Comparison of ENCODE assay signal across 9 cellular contexts in the genomic region with DNA sequence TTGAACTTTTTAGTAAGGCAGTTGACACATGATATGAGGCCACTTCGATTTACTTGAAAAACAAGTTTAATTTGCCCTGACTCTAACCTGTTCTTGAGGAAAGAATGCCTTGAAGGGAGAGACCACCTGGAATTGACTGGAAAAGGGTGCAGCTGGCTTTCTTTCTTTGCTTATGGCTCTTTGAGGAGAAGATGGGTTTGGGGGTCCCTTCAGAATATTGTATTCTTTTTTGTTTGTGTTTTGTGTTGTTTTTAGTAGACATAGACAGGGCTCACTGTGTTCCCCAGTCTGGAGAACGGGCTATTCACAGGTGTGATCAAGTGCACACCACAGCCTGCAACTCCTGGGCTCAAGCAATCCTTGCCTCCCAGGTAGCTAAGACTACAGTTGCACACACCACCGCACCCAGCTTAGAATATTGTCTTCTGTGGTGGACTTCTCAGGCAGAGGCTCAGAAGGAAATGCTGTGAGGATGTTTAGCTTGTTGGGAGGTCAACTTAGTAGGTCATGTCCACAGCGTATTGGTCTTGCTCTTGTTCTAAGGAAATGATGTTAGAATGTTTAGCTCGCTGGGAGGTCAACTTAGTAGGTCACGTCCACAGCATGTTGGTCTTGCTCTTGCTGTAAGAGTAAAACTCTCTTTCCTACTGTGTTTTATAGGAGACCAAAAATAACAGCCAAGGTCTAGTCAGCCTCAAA. TPM values are rescaled to one million over a fixed set of nuclear protein-coding genes. Genes with fewer than 3 reads are reported as not detected.
A peak's percentile ranks its signal among the peaks of the same experiment; 100 is the strongest.
DNase-seq lines count a peak whose midpoint lies in the region; ATAC-seq and TF ChIP-seq lines count a peak whose summit lies in the region.
"Had no signal": no experiment of that assay in that cellular context is flagged by ENCODE, and none has a peak within 500 bp of the region (broad histone marks: within the 10 kb centered on the region; RNA-seq: fewer than 3 reads in every experiment).

No MANE protein-coding gene starts in this region.

- H3K4me1 ChIP-seq in right lobe of liver (peaks cover 0 to 22% (median 6%) of the 10 kb centered on the region in 4 donors), thoracic aorta (ENCODE audit: control insufficient read depth in 1 of 2, low read depth in 2 of 2) (peaks cover 7 to 18% of the 10 kb centered on the region in 2 donors)

- 21% methylated on average over 6 of the region's 6 CpGs for WGBS in right lobe of liver (ENCODE audit: insufficient coverage, low coverage, low lambda C conversion rate, missing lambda C conversion rate)
- 81% methylated on average over 6 of the region's 6 CpGs for WGBS in lower leg skin, 2 donors

- TF ChIP-seq CTCF in right lobe of liver (IDR thresholded peaks at IDR 0.05): no peak
- TF ChIP-seq CTCF in thoracic aorta (IDR thresholded peaks at IDR 0.05): no peak
- no peak for TF ChIP-seq CTCF in lower leg skin (IDR thresholded peaks at IDR 0.05)

- no peak for ATAC-seq in activated T-cell treated with anti-CD3 and anti-CD28 coated beads, Interleukin-2, amount 50 U/mL, for 4 hours
- no peak for ATAC-seq in activated naive CD8-positive, alpha-beta T cell treated with anti-CD3 and anti-CD28 coated beads, Interleukin-2, amount 50 U/mL, for 24 hours
- ATAC-seq in right lobe of liver (no peak), thoracic aorta (ENCODE audit: insufficient number of reproducible peaks, low FRiP score, low read depth) (no peak)

- H3K4me3 Mint-ChIP-seq in activated T-cell treated with anti-CD3 and anti-CD28 coated beads, Interleukin-2, amount 50 U/mL, for 4 hours: peak overlapping the region; percentile 93
- peak overlapping the region; percentile 96 for H3K4me3 Mint-ChIP-seq in activated naive CD8-positive, alpha-beta T cell treated with anti-CD3 and anti-CD28 coated beads, Interleukin-2, amount 50 U/mL, for 24 hours

- TF ChIP-seq POLR2A in right lobe of liver (IDR thresholded peaks at IDR 0.05): no peak
- TF ChIP-seq POLR2A in lower leg skin (IDR thresholded peaks at IDR 0.05): no peak

- no peak overlapping the region for H3K27ac Mint-ChIP-seq in activated naive CD8-positive, alpha-beta T cell treated with anti-CD3 and anti-CD28 coated beads, Interleukin-2, amount 50 U/mL, for 24 hours

- H3K27me3 ChIP-seq in right lobe of liver (no peaks in the 10 kb centered on the region), thoracic aorta (replicated peaks; ENCODE audit: insufficient read depth) (no peaks in the 10 kb centered on the region)
- H3K27me3 ChIP-seq: SJSA1 had no signal

- no peak for DNase-seq in activated T-cell treated with anti-CD3 and anti-CD28 coated beads, Interleukin-2, amount 50 U/mL, for 4 hours
- DNase-seq in activated T-cell treated with anti-CD3 and anti-CD28 coated beads, Interleukin-2, amount 50 U/mL, for 1 hour: no peak
- no peak for DNase-seq in activated naive CD8-positive, alpha-beta T cell treated with anti-CD3 and anti-CD28 coated beads, Interleukin-2, amount 50 U/mL, for 24 hours
- DNase-seq in right lobe of liver (no peak), thoracic aorta (ENCODE audit: low spot score) (no peak), ecto neural progenitor cell (ENCODE audit: low spot score) (no peak), NCI-H187 (lab: John Stamatoyannopoulos, UW) (no peak), lower leg skin (ENCODE audit: low spot score in 2 of 2) (no peak)

- H3K36me3 ChIP-seq in right lobe of liver: peaks cover 0 to 43% (median 16%) of the 10 kb centered on the region in 4 donors
- peaks cover 19% of the 10 kb centered on the region for H3K36me3 ChIP-seq in thoracic aorta

- H3K4me1 Mint-ChIP-seq in activated T-cell treated with anti-CD3 and anti-CD28 coated beads, Interleukin-2, amount 50 U/mL, for 4 hours (ENCODE audit: low read depth): peaks cover 24% of the 10 kb centered on the region
- peaks cover 23% of the 10 kb centered on the region for H3K4me1 Mint-ChIP-seq in activated naive CD8-positive, alpha-beta T cell treated with anti-CD3 and anti-CD28 coated beads, Interleukin-2, amount 50 U/mL, for 24 hours

- intact Hi-C loops in right lobe of liver (cut with DNase I): no loop called here
- intact Hi-C loops in lower leg skin (cut with DNase I; ENCODE audit: low total_unique reads): no loop called here

- H3K4me3 ChIP-seq in right lobe of liver (peak overlapping the region; percentile 50 to 82 (median 82)), thoracic aorta (peak overlapping the region; percentile 92), lower leg skin (ENCODE audit: low read depth, poor library complexity, severe bottlenecking) (no peak overlapping the region)

- H3K27ac ChIP-seq in right lobe of liver (peak overlapping the region; percentile 88 to 100 (median 89)), thoracic aorta (no peak overlapping the region)

- peaks cover 27% of the 10 kb centered on the region for H3K36me3 Mint-ChIP-seq in activated T-cell treated with anti-CD3 and anti-CD28 coated beads, Interleukin-2, amount 50 U/mL, for 4 hours (ENCODE audit: insufficient read depth)
- peaks cover 26% of the 10 kb centered on the region for H3K36me3 Mint-ChIP-seq in activated naive CD8-positive, alpha-beta T cell treated with anti-CD3 and anti-CD28 coated beads, Interleukin-2, amount 50 U/mL, for 24 hours (ENCODE audit: low read depth)

- H3K9me3 Mint-ChIP-seq in activated T-cell treated with anti-CD3 and anti-CD28 coated beads, Interleukin-2, amount 50 U/mL, for 4 hours: no peaks in the 10 kb centered on the region
- no peaks in the 10 kb centered on the region for H3K9me3 Mint-ChIP-seq in activated naive CD8-positive, alpha-beta T cell treated with anti-CD3 and anti-CD28 coated beads, Interleukin-2, amount 50 U/mL, for 24 hours

- H3K9me3 ChIP-seq in right lobe of liver (no peaks in the 10 kb centered on the region), thoracic aorta (no peaks in the 10 kb centered on the region)
- H3K9me3 ChIP-seq: SJSA1 had no signal

- no peaks in the 10 kb centered on the region for H3K27me3 Mint-ChIP-seq in activated T-cell treated with anti-CD3 and anti-CD28 coated beads, Interleukin-2, amount 50 U/mL, for 4 hours (ENCODE audit: low read depth)
- peaks cover 2% of the 10 kb centered on the region for H3K27me3 Mint-ChIP-seq in activated naive CD8-positive, alpha-beta T cell treated with anti-CD3 and anti-CD28 coated beads, Interleukin-2, amount 50 U/mL, for 24 hours

RNA-seq across cellular contexts. Expression of a gene that starts 1.5 kb away (rescaled TPM):
- total RNA-seq in activated T-cell treated with anti-CD3 and anti-CD28 coated beads, Interleukin-2, amount 50 U/mL, for 4 hours: 1 to 10 TPM; 1.2 to 2.3 (median 1.4) TPM
- 1 to 10 TPM; 1.4 to 2.9 (median 2.1) TPM for total RNA-seq in right lobe of liver
- total RNA-seq in thoracic aorta: 1 to 10 TPM in 1 of 2 donors, under 1 TPM in 1; 0.92 to 6.1 TPM
- 1 to 10 TPM in 2 of 4 donors, under 1 TPM in 1, not detected in 1; 0.52 to 2.4 (median 2.2) TPM for total RNA-seq in lower leg skin

RNA-seq across cellular contexts. Expression of a gene that starts 1.7 kb away (rescaled TPM):
- 10 to 100 TPM; 45.7 to 57.6 (median 50.7) TPM for total RNA-seq in activated T-cell treated with anti-CD3 and anti-CD28 coated beads, Interleukin-2, amount 50 U/mL, for 4 hours
- total RNA-seq in right lobe of liver: 100 to 1,000 TPM in 3 of 6 experiments, 10 to 100 TPM in 3; 65.9 to 180 (median 103) TPM
- total RNA-seq in thoracic aorta: 10 to 100 TPM; 52.8 to 54.2 TPM
- 100 to 1,000 TPM in 1 of 4 donors, 10 to 100 TPM in 3; 53.3 to 134 (median 64.3) TPM for total RNA-seq in lower leg skin

RNA-seq across cellular contexts. Expression of a gene that starts 14.2 kb away (rescaled TPM):
- 1 to 10 TPM in 1 of 3 donors, under 1 TPM in 2; 0.38 to 1.3 (median 0.69) TPM for total RNA-seq in activated T-cell treated with anti-CD3 and anti-CD28 coated beads, Interleukin-2, amount 50 U/mL, for 4 hours
- 10 to 100 TPM in 3 of 6 experiments, 1 to 10 TPM in 3; 1.5 to 32.5 (median 9.3) TPM for total RNA-seq in right lobe of liver
- total RNA-seq in thoracic aorta: under 1 TPM in 1 of 2 donors, not detected in 1; 0.78 TPM
- 1 to 10 TPM in 2 of 4 donors, under 1 TPM in 1, not detected in 1; 0.61 to 1.3 (median 1.0) TPM for total RNA-seq in lower leg skin
- total RNA-seq: SJSA1 had no signal

RNA-seq across cellular contexts. Expression of a gene that starts 19.7 kb away (rescaled TPM):
- 100 to 1,000 TPM; 354 to 391 (median 378) TPM for total RNA-seq in activated T-cell treated with anti-CD3 and anti-CD28 coated beads, Interleukin-2, amount 50 U/mL, for 4 hours
- total RNA-seq in right lobe of liver (100 to 1,000 TPM in 4 of 6 experiments, 10 to 100 TPM in 2; 81.7 to 119 (median 107) TPM), thoracic aorta (10 to 100 TPM; 61.2 to 84.5 TPM), lower leg skin (100 to 1,000 TPM in 3 of 4 donors, 10 to 100 TPM in 1; 81.3 to 125 (median 114) TPM)

RNA-seq across cellular contexts. Expression of a gene that starts 22.1 kb away (rescaled TPM):
- 10 to 100 TPM; 38.7 to 69.4 (median 47.9) TPM for total RNA-seq in activated T-cell treated with anti-CD3 and anti-CD28 coated beads, Interleukin-2, amount 50 U/mL, for 4 hours
- total RNA-seq in right lobe of liver: 100 to 1,000 TPM; 124 to 615 (median 240) TPM
- 10 to 100 TPM; 11.4 to 16.9 TPM for total RNA-seq in thoracic aorta
- total RNA-seq in lower leg skin: 10 to 100 TPM; 15.4 to 29.0 (median 21.0) TPM

Comparison
In these comparisons a context has a peak if more than half of its experiments do, and no peak if none do; other contexts are left out.
1. H3K27ac ChIP-seq: peak in right lobe of liver (3 of 3); none in thoracic aorta (0 of 2).